ENCODE assay signal across 1 cellular context in the genomic region with DNA sequence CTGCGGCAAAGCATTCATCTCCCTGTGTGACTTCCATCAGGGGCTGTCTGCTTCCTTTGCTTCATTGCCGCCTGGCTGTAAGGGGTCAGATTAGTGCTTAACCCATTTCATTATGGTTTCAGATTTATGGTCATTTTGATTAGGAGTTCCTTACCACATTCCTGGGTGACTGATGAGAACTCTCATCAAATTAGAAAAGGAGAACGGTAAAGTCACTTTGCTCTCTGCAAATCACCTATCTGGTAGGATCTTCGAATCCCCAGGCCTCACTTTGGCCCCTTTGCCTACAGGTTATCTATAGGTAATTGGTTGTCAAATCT.
TF ChIP-seq lines count a peak whose summit lies in the region.

No MANE protein-coding gene starts in this region.

TF ChIP-seq in K562, 482 proteins besides CTCF, POLR2A, EP300 and RAD21 (continued from another document and continues in another):
- TF ChIP-seq USF1 (CRISPR knock-in tag; IDR thresholded peaks at IDR 0.05) (no peak), ZNF830 (CRISPR knock-in tag; IDR thresholded peaks at IDR 0.05) (no peak), ZNF324 (CRISPR knock-in tag; IDR thresholded peaks at IDR 0.05) (no peak), FUS (optimal IDR thresholded peaks at IDR 0.05; ENCODE audit: low read depth, low read length) (no peak), ZNF766 (CRISPR knock-in tag; conservative IDR thresholded peaks at IDR 0.05) (0 out of 2 replicates have a peak, but pooled peaks have one; percentile 5), MNT (conservative IDR thresholded peaks at IDR 0.05) (0 out of 4 replicates have a peak, but pooled peaks of 1 of the 2 experiments have one; percentile 9), ZNF785 (CRISPR knock-in tag; IDR thresholded peaks at IDR 0.05) (no peak), CBX5 (IDR thresholded peaks at IDR 0.05; ENCODE audit: borderline replicate concordance, low read depth) (peak; percentile 43; the same call in 1 of the 2 replicates), ZNF133 (CRISPR knock-in tag; IDR thresholded peaks at IDR 0.05) (no peak), ZNF12 (CRISPR knock-in tag; IDR thresholded peaks at IDR 0.05) (no peak), ZBTB17 (CRISPR knock-in tag; IDR thresholded peaks at IDR 0.05) (no peak), ZNF175 (CRISPR knock-in tag; IDR thresholded peaks at IDR 0.05; ENCODE audit: low read depth) (peak; percentile 68; the same call in 1 of the 2 replicates), PPARD (CRISPR knock-in tag; IDR thresholded peaks at IDR 0.05) (no peak), GTF2B (IDR thresholded peaks at IDR 0.05; ENCODE audit: extremely low read depth, insufficient read length) (no peak), ZNF134 (CRISPR knock-in tag; conservative IDR thresholded peaks at IDR 0.05) (no peak), KDM1A (IDR thresholded peaks at IDR 0.05) (peak; percentile 95 to 97), NBN (IDR thresholded peaks at IDR 0.05; ENCODE audit: low read depth) (no peak), ZNF507 (tag; conservative IDR thresholded peaks at IDR 0.05) (no peak), THRAP3 (IDR thresholded peaks at IDR 0.05; ENCODE audit: borderline replicate concordance) (no peak), FOXK2 (conservative IDR thresholded peaks at IDR 0.05 in 1 of 2, IDR thresholded peaks at IDR 0.05 in 1 of 2; ENCODE audit: low read depth in 2 of 2) (no peak), E2F5 (CRISPR knock-in tag; IDR thresholded peaks at IDR 0.05) (no peak), ERF (CRISPR knock-in tag; IDR thresholded peaks at IDR 0.05) (no peak), XRCC4 (IDR thresholded peaks at IDR 0.05; ENCODE audit: extremely low read depth, insufficient read depth, insufficient read length) (no peak), MCM5 (IDR thresholded peaks at IDR 0.05; ENCODE audit: low read depth) (no peak), NUFIP1 (IDR thresholded peaks at IDR 0.05; ENCODE audit: partially characterized antibody) (no peak), RCOR1 (IDR thresholded peaks at IDR 0.05; ENCODE audit: borderline replicate concordance in 1 of 2, low read depth in 2 of 2, low read length in 2 of 2) (peak in 1 of 2 experiments; percentile 88; a peak in 2 of 4 replicates), NR2C2 (CRISPR knock-in tag; IDR thresholded peaks at IDR 0.05) (no peak), NR2C2 (tag; IDR thresholded peaks at IDR 0.05) (peak; percentile 4; the same call in 1 of the 2 replicates)
- TF ChIP-seq, protein P1, sequence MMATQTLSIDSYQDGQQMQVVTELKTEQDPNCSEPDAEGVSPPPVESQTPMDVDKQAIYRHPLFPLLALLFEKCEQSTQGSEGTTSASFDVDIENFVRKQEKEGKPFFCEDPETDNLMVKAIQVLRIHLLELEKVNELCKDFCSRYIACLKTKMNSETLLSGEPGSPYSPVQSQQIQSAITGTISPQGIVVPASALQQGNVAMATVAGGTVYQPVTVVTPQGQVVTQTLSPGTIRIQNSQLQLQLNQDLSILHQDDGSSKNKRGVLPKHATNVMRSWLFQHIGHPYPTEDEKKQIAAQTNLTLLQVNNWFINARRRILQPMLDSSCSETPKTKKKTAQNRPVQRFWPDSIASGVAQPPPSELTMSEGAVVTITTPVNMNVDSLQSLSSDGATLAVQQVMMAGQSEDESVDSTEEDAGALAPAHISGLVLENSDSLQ (IDR thresholded peaks at IDR 0.05), result no peak
- TF ChIP-seq, protein P2, sequence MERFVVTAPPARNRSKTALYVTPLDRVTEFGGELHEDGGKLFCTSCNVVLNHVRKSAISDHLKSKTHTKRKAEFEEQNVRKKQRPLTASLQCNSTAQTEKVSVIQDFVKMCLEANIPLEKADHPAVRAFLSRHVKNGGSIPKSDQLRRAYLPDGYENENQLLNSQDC (CRISPR knock-in tag; IDR thresholded peaks at IDR 0.05), result no peak
- TF ChIP-seq, protein P3, sequence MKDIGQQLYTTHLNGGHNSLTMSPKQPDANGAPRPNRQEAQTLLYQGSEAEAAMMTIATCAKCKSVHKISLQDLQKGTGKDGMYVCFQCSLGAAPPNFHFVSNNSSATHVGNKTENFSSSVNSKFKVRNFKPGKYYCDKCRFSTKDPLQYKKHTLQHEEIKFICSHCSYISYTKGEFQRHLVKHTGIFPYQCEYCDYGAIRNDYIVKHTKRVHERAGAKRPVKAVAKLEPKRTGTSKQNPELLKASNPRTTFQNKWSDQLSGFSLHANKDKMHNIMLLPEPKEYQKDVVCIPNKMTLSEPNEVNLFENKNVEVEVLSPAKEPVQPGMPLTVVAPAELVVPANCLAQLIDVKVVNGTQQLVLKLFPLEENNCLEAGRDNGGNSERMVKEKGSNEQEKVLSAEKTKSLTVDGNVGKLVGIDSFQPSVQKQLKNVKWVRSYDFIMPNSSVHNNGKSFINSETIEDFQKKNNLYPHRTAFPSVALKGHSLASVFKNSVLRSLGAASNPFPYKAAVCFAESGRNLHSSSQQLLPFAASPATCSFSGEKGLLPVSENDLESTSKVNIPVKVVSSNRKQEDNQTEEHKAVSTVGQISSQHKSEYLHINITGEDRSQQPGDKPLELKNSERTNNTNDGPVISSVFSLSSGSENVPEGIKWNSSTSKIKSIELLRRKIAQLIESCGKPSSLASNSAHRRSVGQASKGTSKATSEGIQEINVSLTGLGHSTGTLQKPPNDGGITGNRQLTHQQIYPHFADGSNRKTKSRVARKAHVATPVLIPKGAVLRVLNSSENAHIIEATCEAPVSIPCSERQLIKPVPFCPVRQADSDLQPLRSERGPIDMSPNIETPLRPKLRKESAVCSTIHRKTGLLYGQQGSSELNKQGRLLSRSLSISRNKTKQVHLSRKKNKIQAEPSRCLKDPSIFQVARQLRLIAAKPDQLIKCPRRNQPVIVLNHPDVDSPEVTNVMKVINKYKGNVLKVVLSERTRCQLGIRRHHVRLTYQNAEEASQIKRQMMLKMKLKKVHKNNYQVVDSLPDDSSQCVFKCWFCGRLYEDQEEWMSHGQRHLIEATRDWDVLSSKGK (CRISPR knock-in tag; IDR thresholded peaks at IDR 0.05), result no peak
- TF ChIP-seq, protein P4, sequence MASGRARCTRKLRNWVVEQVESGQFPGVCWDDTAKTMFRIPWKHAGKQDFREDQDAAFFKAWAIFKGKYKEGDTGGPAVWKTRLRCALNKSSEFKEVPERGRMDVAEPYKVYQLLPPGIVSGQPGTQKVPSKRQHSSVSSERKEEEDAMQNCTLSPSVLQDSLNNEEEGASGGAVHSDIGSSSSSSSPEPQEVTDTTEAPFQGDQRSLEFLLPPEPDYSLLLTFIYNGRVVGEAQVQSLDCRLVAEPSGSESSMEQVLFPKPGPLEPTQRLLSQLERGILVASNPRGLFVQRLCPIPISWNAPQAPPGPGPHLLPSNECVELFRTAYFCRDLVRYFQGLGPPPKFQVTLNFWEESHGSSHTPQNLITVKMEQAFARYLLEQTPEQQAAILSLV (tag; IDR thresholded peaks at IDR 0.05), result no peak
- TF ChIP-seq, protein P5, sequence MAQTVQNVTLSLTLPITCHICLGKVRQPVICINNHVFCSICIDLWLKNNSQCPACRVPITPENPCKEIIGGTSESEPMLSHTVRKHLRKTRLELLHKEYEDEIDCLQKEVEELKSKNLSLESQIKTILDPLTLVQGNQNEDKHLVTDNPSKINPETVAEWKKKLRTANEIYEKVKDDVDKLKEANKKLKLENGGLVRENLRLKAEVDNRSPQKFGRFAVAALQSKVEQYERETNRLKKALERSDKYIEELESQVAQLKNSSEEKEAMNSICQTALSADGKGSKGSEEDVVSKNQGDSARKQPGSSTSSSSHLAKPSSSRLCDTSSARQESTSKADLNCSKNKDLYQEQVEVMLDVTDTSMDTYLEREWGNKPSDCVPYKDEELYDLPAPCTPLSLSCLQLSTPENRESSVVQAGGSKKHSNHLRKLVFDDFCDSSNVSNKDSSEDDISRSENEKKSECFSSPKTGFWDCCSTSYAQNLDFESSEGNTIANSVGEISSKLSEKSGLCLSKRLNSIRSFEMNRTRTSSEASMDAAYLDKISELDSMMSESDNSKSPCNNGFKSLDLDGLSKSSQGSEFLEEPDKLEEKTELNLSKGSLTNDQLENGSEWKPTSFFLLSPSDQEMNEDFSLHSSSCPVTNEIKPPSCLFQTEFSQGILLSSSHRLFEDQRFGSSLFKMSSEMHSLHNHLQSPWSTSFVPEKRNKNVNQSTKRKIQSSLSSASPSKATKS (CRISPR knock-in tag; IDR thresholded peaks at IDR 0.05), result no peak
